In genomic region chr12:55974308-55974724, GRCh38 we compare ENCODE assay signal across 2 cellular contexts.
TF ChIP-seq lines count a peak whose summit lies in the region.

No MANE protein-coding gene starts in this region.

TF ChIP-seq in SK-N-SH treated with all-trans-retinoic acid at 6 μM for 48 hours, 23 proteins besides CTCF, POLR2A, EP300 and RAD21:
- TF ChIP-seq TCF4 (CRISPR knock-in tag; IDR thresholded peaks at IDR 0.05; ENCODE audit: borderline replicate concordance) (no peak), ESRRG (CRISPR knock-in tag; IDR thresholded peaks at IDR 0.05) (no peak), TSHZ2 (CRISPR knock-in tag; IDR thresholded peaks at IDR 0.05) (no peak), GLIS3 (CRISPR knock-in tag; IDR thresholded peaks at IDR 0.05) (no peak), PATZ1 (CRISPR knock-in tag; IDR thresholded peaks at IDR 0.05; ENCODE audit: borderline replicate concordance) (no peak)

TF ChIP-seq in endothelial cell of umbilical vein, 7 proteins besides CTCF, POLR2A, EP300 and RAD21:
- TF ChIP-seq EZH2 (IDR thresholded peaks at IDR 0.05; ENCODE audit: borderline replicate concordance, low read depth, low read length, severe bottlenecking) = no peak
- TF ChIP-seq MYC (IDR thresholded peaks at IDR 0.05; ENCODE audit: low read depth, low read length) = no peak
- TF ChIP-seq FOS (IDR thresholded peaks at IDR 0.05; ENCODE audit: borderline replicate concordance, insufficient read depth, low read length) = no peak
- no peak for TF ChIP-seq JUN (IDR thresholded peaks at IDR 0.05; ENCODE audit: borderline replicate concordance, insufficient read depth, insufficient read length, low read depth)
- no peak for TF ChIP-seq POLR2AphosphoS5 (IDR thresholded peaks at IDR 0.05; ENCODE audit: insufficient read depth, low read depth, low read length)
- TF ChIP-seq MAX (IDR thresholded peaks at IDR 0.05; ENCODE audit: insufficient read depth, insufficient read length) = no peak
- TF ChIP-seq GATA2 (IDR thresholded peaks at IDR 0.05; ENCODE audit: insufficient read depth, insufficient read length, low read depth, low read length) = no peak
